Comparison of ENCODE assay signal across 8 cellular contexts in genomic region chr17:28370744-28371103, GRCh38. TPM values are rescaled to one million over a fixed set of nuclear protein-coding genes. Genes with fewer than 3 reads are reported as not detected.
A peak's percentile ranks its signal among the peaks of the same experiment; 100 is the strongest.
DNase-seq lines count a peak whose midpoint lies in the region; ATAC-seq, FAIRE-seq and TF ChIP-seq lines count a peak whose summit lies in the region.

No MANE protein-coding gene starts in this region.

- peaks cover 4 to 51% (median 31%) of the 10 kb centered on the region in 4 donors for H3K4me1 ChIP-seq in liver (ENCODE audit: control insufficient read depth in 4 of 4, insufficient read depth in 4 of 4, low read length in 3 of 4)
- H3K4me1 ChIP-seq in testis, result peaks cover 28% of the 10 kb centered on the region

- H3K4me1 Mint-ChIP-seq in activated T-cell treated with anti-CD3 and anti-CD28 coated beads, Interleukin-2, amount 50 U/mL, for 24 hours (ENCODE audit: low read depth), result peaks cover 24% of the 10 kb centered on the region
- H3K4me1 Mint-ChIP-seq in activated naive CD8-positive, alpha-beta T cell treated with anti-CD3 and anti-CD28 coated beads, Interleukin-2, amount 50 U/mL, for 24 hours, result peaks cover 20% of the 10 kb centered on the region

- no peak for TF ChIP-seq CTCF in liver (IDR thresholded peaks at IDR 0.05; ENCODE audit: low read depth, low read length, missing input control)
- TF ChIP-seq CTCF in testis (IDR thresholded peaks at IDR 0.05), result no peak

- no peaks in the 10 kb centered on the region for H3K27me3 Mint-ChIP-seq in activated T-cell treated with anti-CD3 and anti-CD28 coated beads, Interleukin-2, amount 50 U/mL, for 24 hours
- H3K27me3 Mint-ChIP-seq in activated naive CD8-positive, alpha-beta T cell treated with anti-CD3 and anti-CD28 coated beads, Interleukin-2, amount 50 U/mL, for 24 hours, result no peaks in the 10 kb centered on the region

- H3K9me3 Mint-ChIP-seq in activated T-cell treated with anti-CD3 and anti-CD28 coated beads, Interleukin-2, amount 50 U/mL, for 24 hours, result no peaks in the 10 kb centered on the region
- H3K9me3 Mint-ChIP-seq in activated naive CD8-positive, alpha-beta T cell treated with anti-CD3 and anti-CD28 coated beads, Interleukin-2, amount 50 U/mL, for 24 hours, result no peaks in the 10 kb centered on the region

- peak overlapping the region; percentile 93 for H3K27ac Mint-ChIP-seq in activated T-cell treated with anti-CD3 and anti-CD28 coated beads, Interleukin-2, amount 50 U/mL, for 24 hours
- peak overlapping the region; percentile 77 for H3K27ac Mint-ChIP-seq in activated naive CD8-positive, alpha-beta T cell treated with anti-CD3 and anti-CD28 coated beads, Interleukin-2, amount 50 U/mL, for 24 hours

- H3K36me3 ChIP-seq in liver (ENCODE audit: control insufficient read depth in 4 of 4, insufficient read depth in 3 of 4, low read depth in 1 of 4, low read length in 3 of 4), result peaks cover 3 to 12% (median 8%) of the 10 kb centered on the region in 4 donors
- no peaks in the 10 kb centered on the region for H3K36me3 ChIP-seq in testis (ENCODE audit: low read depth, missing control alignments)

- no peaks in the 10 kb centered on the region for H3K27me3 ChIP-seq in liver (ENCODE audit: control insufficient read depth in 4 of 4, insufficient read depth in 4 of 4, low read length in 3 of 4)
- H3K27me3 ChIP-seq in testis, result no peaks in the 10 kb centered on the region

- peaks cover 27% of the 10 kb centered on the region for H3K36me3 Mint-ChIP-seq in activated T-cell treated with anti-CD3 and anti-CD28 coated beads, Interleukin-2, amount 50 U/mL, for 24 hours (ENCODE audit: low read depth)
- H3K36me3 Mint-ChIP-seq in activated naive CD8-positive, alpha-beta T cell treated with anti-CD3 and anti-CD28 coated beads, Interleukin-2, amount 50 U/mL, for 24 hours (ENCODE audit: low read depth), result peaks cover 13% of the 10 kb centered on the region

- TF ChIP-seq RAD21 in liver (IDR thresholded peaks at IDR 0.05), result no peak

- peak overlapping the region; percentile 87 for H3K4me3 Mint-ChIP-seq in activated T-cell treated with anti-CD3 and anti-CD28 coated beads, Interleukin-2, amount 50 U/mL, for 24 hours
- peak overlapping the region; percentile 86 for H3K4me3 Mint-ChIP-seq in activated naive CD8-positive, alpha-beta T cell treated with anti-CD3 and anti-CD28 coated beads, Interleukin-2, amount 50 U/mL, for 24 hours

- WGBS in liver, result 27% methylated on average over 1 of the region's 1 CpG
- WGBS in testis, 2 donors, result 47 to 63% methylated on average over 1 of the region's 1 CpG

- peak overlapping the region; percentile 62 to 75 for H3K27ac ChIP-seq in liver (ENCODE audit: low read depth in 1 of 2, low read length in 2 of 2)
- peak overlapping the region; percentile 7 to 58 for H3K27ac ChIP-seq in testis

- ATAC-seq in activated naive CD8-positive, alpha-beta T cell treated with anti-CD3 and anti-CD28 coated beads, Interleukin-2, amount 50 U/mL, for 24 hours, result no peak
- no peak for ATAC-seq in GM21423 (IDR thresholded peaks at IDR 0.05; ENCODE audit: unreplicated experiment)

- FAIRE-seq in H54 (lab: Jason Lieb, UNC), result no peak

- H3K9ac ChIP-seq in liver (ENCODE audit: low read depth in 1 of 2, low read length in 2 of 2), result peak overlapping the region in 1 of 2 donors; percentile 43

- DNase-seq in activated T-cell treated with anti-CD3 and anti-CD28 coated beads, Interleukin-2, amount 50 U/mL, for 24 hours, result no peak
- no peak for DNase-seq in activated T-cell treated with anti-CD3 and anti-CD28 coated beads for 4 hours
- no peak for DNase-seq in activated naive CD8-positive, alpha-beta T cell treated with anti-CD3 and anti-CD28 coated beads, Interleukin-2, amount 50 U/mL, for 24 hours
- DNase-seq in testis, result no peak
- DNase-seq in H54 (ENCODE audit: insufficient read length, low spot score), result no peak
- DNase-seq in AG08396 (ENCODE audit: low spot score), result no peak

- H3K4me3 ChIP-seq in liver (ENCODE audit: low read depth in 1 of 3, low read length in 3 of 3) (peak overlapping the region in 2 of 3 donors; percentile 35 to 60), testis (no peak overlapping the region)

- H3K9me3 ChIP-seq in liver (ENCODE audit: control insufficient read depth in 4 of 4, low read length in 3 of 4) (no peaks in the 10 kb centered on the region), testis (no peaks in the 10 kb centered on the region)

- intact Hi-C loops in testis (cut with DNase I; ENCODE audit: low total_unique reads), result no loop called here

- TF ChIP-seq POLR2A in testis (IDR thresholded peaks at IDR 0.05) (no peak), H54 (IDR thresholded peaks at IDR 0.05; ENCODE audit: low read depth, low read length) (no peak)

TF ChIP-seq in liver, 16 proteins besides CTCF, POLR2A, EP300 and RAD21:
- TF ChIP-seq YY1 (IDR thresholded peaks at IDR 0.05) (peak; percentile 11), NR2F2 (IDR thresholded peaks at IDR 0.05) (no peak)

RNA-seq across cellular contexts. Expression of gene VTN, which starts 0.6 kb away (rescaled TPM):
- 1,000 to 10,000 TPM; 1,668 to 3,689 TPM for total RNA-seq in liver
- polyA plus RNA-seq in liver, result 1,000 to 10,000 TPM; 3,352 to 4,059 TPM
- 10 to 100 TPM in 1 of 2 donors, 1 to 10 TPM in 1; 9.7 to 57.9 TPM for total RNA-seq in testis
- polyA plus RNA-seq in testis (ENCODE audit: insufficient read depth, low read depth, low replicate concordance), result 6.5 TPM

RNA-seq across cellular contexts. Expression of gene SARM1, which starts 0.8 kb away (rescaled TPM):
- total RNA-seq in liver, result 1 to 10 TPM; 4.9 to 5.4 TPM
- polyA plus RNA-seq in liver, result 1 to 10 TPM; 2.4 to 5.4 TPM
- 10 to 100 TPM; 18.6 to 19.9 TPM for total RNA-seq in testis
- 6.6 TPM for polyA plus RNA-seq in testis (ENCODE audit: insufficient read depth, low read depth, low replicate concordance)

RNA-seq across cellular contexts. Expression of gene SEBOX, which starts 5.7 kb away (rescaled TPM):
- total RNA-seq in liver, result under 1 TPM; 0.19 to 0.59 TPM
- polyA plus RNA-seq in liver, result not detected
- total RNA-seq in testis, result not detected
- not detected for polyA plus RNA-seq in testis (ENCODE audit: insufficient read depth, low read depth, low replicate concordance)

RNA-seq across cellular contexts. Expression of gene POLDIP2, which starts 13.4 kb away (rescaled TPM):
- total RNA-seq in liver, result 100 to 1,000 TPM in 1 of 2 donors, 10 to 100 TPM in 1; 65.5 to 117 TPM
- 100 to 1,000 TPM in 1 of 2 donors, 10 to 100 TPM in 1; 90.2 to 150 TPM for polyA plus RNA-seq in liver
- 100 to 1,000 TPM; 143 to 154 TPM for total RNA-seq in testis
- 139 TPM for polyA plus RNA-seq in testis (ENCODE audit: insufficient read depth, low read depth, low replicate concordance)

RNA-seq across cellular contexts. Expression of gene TNFAIP1, which starts 35.2 kb away (rescaled TPM):
- 10 to 100 TPM; 11.7 to 21.9 TPM for total RNA-seq in liver
- 10 to 100 TPM; 17.4 to 31.7 TPM for polyA plus RNA-seq in liver
- 10 to 100 TPM; 42.9 to 65.7 TPM for total RNA-seq in testis
- polyA plus RNA-seq in testis (ENCODE audit: insufficient read depth, low read depth, low replicate concordance), result 41.8 TPM

Comparison
In these comparisons a context has a peak if more than half of its experiments do, and no peak if none do; other contexts are left out.
1. H3K4me3 ChIP-seq: peak in liver (2 of 3); none in testis (0 of 2).
2. RNA of gene VTN, which starts 0.6 kb away (total RNA-seq): 1,668 to 3,689 TPM in liver; 9.7 to 57.9 TPM in testis; every median in the first group is over 10 times any median in the second.